ENCODE assay signal across 28 cellular contexts in the genomic region with DNA sequence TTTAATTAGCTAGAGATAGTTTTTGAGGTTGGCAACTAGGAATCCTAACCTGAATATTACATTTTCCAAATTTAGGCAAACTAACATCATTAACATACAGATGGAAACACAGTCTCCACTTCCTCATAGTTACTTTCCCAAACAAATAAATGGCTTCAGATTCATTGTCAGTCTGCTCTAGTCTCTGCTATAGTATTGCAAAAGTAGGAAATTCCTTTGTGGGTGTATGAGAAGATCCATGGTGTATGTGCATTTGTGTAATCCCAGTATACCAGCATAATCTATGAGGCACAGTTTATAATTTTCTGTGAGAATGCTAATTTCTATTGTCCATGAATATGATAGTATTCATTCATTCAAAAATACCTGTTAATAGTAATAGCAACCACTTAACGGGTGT. TPM values are rescaled to one million over a fixed set of nuclear protein-coding genes. Genes with fewer than 3 reads are reported as not detected.
"Had no signal": no experiment of that assay in that cellular context is flagged by ENCODE, and none has a peak within 500 bp of the region (broad histone marks: within the 10 kb centered on the region; RNA-seq: fewer than 3 reads in every experiment).

No MANE protein-coding gene starts in this region.

- H3K36me3 ChIP-seq: MG63 had no signal

- H3K4me2 ChIP-seq: SK-N-SH had no signal

- H3K9me3 ChIP-seq: MG63, SK-N-SH had no signal

- H3K4me3 ChIP-seq: MG63 had no signal

- H3K9me2 ChIP-seq: SK-N-SH had no signal

- DNase-seq: IMR-90; Karpas-422; KG1; MG63; NCI-H1048; NCI-H1105; NCI-H1417; NCI-H1436 treated with DMSO at 0.1 percent for 48 hours; NCI-H1694 treated with DMSO at 0.1 percent for 48 hours; NCI-H1930; NCI-H2081; NCI-H2107; NCI-H2227 treated with DMSO at 0.1 percent for 48 hours; NCI-H69; NCI-H774; NK-92 treated with Interleukin-12 subunit alpha and Interleukin-12 subunit beta, amount 100 ng/mL, for 24 hours; PC-3; SHP77; SK-N-SH; SW 1271; T-cell had no signal

- H3K27ac ChIP-seq: RWPE1 had no signal

- H3K27me3 ChIP-seq: MG63 had no signal

- ATAC-seq: HepG2, Panc1, PC-3, T-cell had no signal

- H3K9ac ChIP-seq: SK-N-SH had no signal

RNA-seq across cellular contexts. Expression of a gene that starts 3.0 kb away (rescaled TPM):
- total RNA-seq: HepG2, HT1080, NCI-H460, OCI-LY7, SK-MEL-5, T-cell had no signal
- polyA plus RNA-seq: HepG2 had no signal
